In the genomic region with DNA sequence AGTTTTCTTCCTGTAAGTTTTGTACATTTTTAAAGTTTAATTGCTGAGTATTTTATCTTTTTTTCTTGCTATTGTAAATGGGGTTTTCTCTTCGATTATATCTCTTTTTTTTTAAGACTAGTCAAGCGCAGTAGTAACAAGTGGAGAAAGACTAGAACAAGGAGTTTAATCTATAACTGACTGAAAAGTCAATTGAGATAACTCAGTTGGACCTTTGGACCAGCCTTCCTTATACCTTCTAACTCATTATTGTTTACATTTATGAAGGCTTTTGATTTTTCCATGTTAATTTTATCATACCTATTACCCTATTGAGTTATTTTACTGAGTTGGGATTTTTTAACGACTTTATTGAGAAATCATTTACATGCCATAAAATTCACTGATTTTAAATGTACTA, we compare ENCODE assay signal across 27 cellular contexts.
"Had no signal": no experiment of that assay in that cellular context is flagged by ENCODE, and none has a peak within 500 bp of the region (broad histone marks: within the 10 kb centered on the region; RNA-seq: fewer than 3 reads in every experiment).

No MANE protein-coding gene starts in this region.

- H3K4me3 ChIP-seq: ascending aorta, cardiac muscle cell, MG63 had no signal

- H3K9me3 ChIP-seq: ascending aorta, MG63 had no signal

- H3K4me1 ChIP-seq: ascending aorta had no signal

- H3K27ac ChIP-seq: ascending aorta, cardiac muscle cell had no signal

- ATAC-seq: activated CD4-positive, alpha-beta T cell treated with anti-CD3 and anti-CD28 coated beads for 36 hours; activated CD4-positive, CD25-positive, alpha-beta regulatory T cell treated with anti-CD3 and anti-CD28 coated beads, Interleukin-2, amount 50 U/mL, for 24 hours; activated CD8-positive, alpha-beta T cell treated with anti-CD3 and anti-CD28 coated beads, Interleukin-2, amount 10 ng/mL, durations not matched to agents 7 days and 5 days; PC-3 had no signal

- H3K27me3 ChIP-seq: ascending aorta, cardiac muscle cell, MG63 had no signal

- DNase-seq: activated CD4-positive, alpha-beta T cell treated with anti-CD3 and anti-CD28 coated beads for 36 hours; activated CD4-positive, alpha-beta T cell treated with anti-CD3 and anti-CD28 coated beads, Interleukin-2, amount 10 ng/mL, durations not matched to agents 7 days and 5 days; activated CD4-positive, alpha-beta T cell treated with anti-CD3 and anti-CD28 coated beads, Interleukin-2, amount 50 U/mL, for 48 hours; activated CD8-positive, alpha-beta T cell treated with anti-CD3 and anti-CD28 coated beads, Interleukin-2, amount 10 ng/mL, durations not matched to agents 7 days and 5 days; activated gamma-delta T cell; activated naive CD4-positive, alpha-beta T cell treated with Interleukin-2 at 50 U/mL for 16 hours; activated naive CD8-positive, alpha-beta T cell treated with anti-CD3 and anti-CD28 coated beads, Interleukin-2, amount 10 ng/mL, durations not matched to agents 7 days and 5 days; activated T-cell treated with anti-CD3 and anti-CD28 coated beads, Interleukin-2, amount 50 U/mL, for 24 hours; amygdala; Karpas-422; MG63; NCI-H1048; NCI-H1105 treated with DMSO at 0.1 percent for 48 hours; NCI-H1436; NCI-H1694 treated with DMSO at 0.1 percent for 48 hours; NCI-H2029; NCI-H345; NCI-H524 treated with DMSO at 0.1 percent for 48 hours; PC-3; Right ventricle myocardium superior; SW 1271; T-helper 1 cell; T-helper 2 cell; T-helper 9 cell had no signal

- H3K36me3 ChIP-seq: ascending aorta, cardiac muscle cell, MG63 had no signal
